1 cellular context compared by ENCODE assay signal in genomic region chr18:23291456-23292205, GRCh38.
TF ChIP-seq lines count a peak whose summit lies in the region.

No MANE protein-coding gene starts in this region.

TF ChIP-seq in HCT116, 20 proteins besides CTCF, POLR2A, EP300 and RAD21 (continued from another document):
- TF ChIP-seq, protein P1, sequence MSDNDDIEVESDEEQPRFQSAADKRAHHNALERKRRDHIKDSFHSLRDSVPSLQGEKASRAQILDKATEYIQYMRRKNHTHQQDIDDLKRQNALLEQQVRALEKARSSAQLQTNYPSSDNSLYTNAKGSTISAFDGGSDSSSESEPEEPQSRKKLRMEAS (IDR thresholded peaks at IDR 0.05) = no peak
- TF ChIP-seq TCF7L2 (IDR thresholded peaks at IDR 0.05; ENCODE audit: borderline replicate concordance, extremely low read depth, insufficient read depth, insufficient read length) = peak; percentile 61
- no peak for TF ChIP-seq ZFX (IDR thresholded peaks at IDR 0.05)
